15 cellular contexts compared by ENCODE assay signal in genomic region chr6:108651287-108651686, GRCh38.
DNase-seq lines count a peak whose midpoint lies in the region; ATAC-seq and TF ChIP-seq lines count a peak whose summit lies in the region.
"Had no signal": no experiment of that assay in that cellular context is flagged by ENCODE, and none has a peak within 500 bp of the region (broad histone marks: within the 10 kb centered on the region; RNA-seq: fewer than 3 reads in every experiment).

No MANE protein-coding gene starts in this region.

- intact Hi-C loops in right cardiac atrium (cut with DNase I) (loop anchor here (5.0 to 10.0 kb wide), 3 partner anchors 56 to 89 kb away; partner anchors contain the start of gene FOXO3 (in 3 of the 4)), cardiac septum (cut with DNase I) (no loop called here), prostate gland (cut with DNase I) (no loop called here), vagina (cut with DNase I) (loop anchor here (5.0 kb wide), 1 partner anchor 89 kb away; the partner anchor contains the start of gene FOXO3)

- no peaks in the 10 kb centered on the region for H3K9me3 ChIP-seq in right cardiac atrium (ENCODE audit: control insufficient read depth, low read length)
- no peaks in the 10 kb centered on the region for H3K9me3 ChIP-seq in prostate gland
- H3K9me3 ChIP-seq in vagina, result no peaks in the 10 kb centered on the region

- H3K36me3 ChIP-seq in prostate gland, result no peaks in the 10 kb centered on the region
- peaks cover 0 to 6% of the 10 kb centered on the region in 2 donors for H3K36me3 ChIP-seq in vagina

- TF ChIP-seq POLR2A in prostate gland (IDR thresholded peaks at IDR 0.05) (no peak), vagina (IDR thresholded peaks at IDR 0.05) (no peak)

- no peak for ATAC-seq in right cardiac atrium
- ATAC-seq: effector memory CD8-positive, alpha-beta T cell had no signal

- H3K27me3 ChIP-seq in right cardiac atrium (ENCODE audit: control insufficient read depth, insufficient read depth), result no peaks in the 10 kb centered on the region
- no peaks in the 10 kb centered on the region for H3K27me3 ChIP-seq in prostate gland (replicated peaks; ENCODE audit: insufficient read depth)
- no peaks in the 10 kb centered on the region for H3K27me3 ChIP-seq in vagina

- no peak for TF ChIP-seq CTCF in prostate gland (IDR thresholded peaks at IDR 0.05)
- TF ChIP-seq CTCF in vagina (IDR thresholded peaks at IDR 0.05), result no peak

- H3K4me3 ChIP-seq in right cardiac atrium (ENCODE audit: low read length), result no peak overlapping the region
- H3K4me3 ChIP-seq in prostate gland, result no peak overlapping the region
- no peak overlapping the region for H3K4me3 ChIP-seq in vagina

- H3K27ac ChIP-seq in right cardiac atrium (ENCODE audit: low read length) (peak overlapping the region; percentile 42), epithelial cell of prostate (peak overlapping the region; percentile 72), prostate gland (peak overlapping the region; percentile 73 to 75), vagina (peak overlapping the region; percentile 79)

- H3K4me1 ChIP-seq in right cardiac atrium (ENCODE audit: control insufficient read depth, insufficient read depth, low read length), result peaks cover 32% of the 10 kb centered on the region
- H3K4me1 ChIP-seq in prostate gland (replicated peaks), result peaks cover 44% of the 10 kb centered on the region
- peaks cover 89% of the 10 kb centered on the region for H3K4me1 ChIP-seq in vagina

- no peak for DNase-seq in right cardiac atrium
- DNase-seq in cardiac septum (ENCODE audit: low spot score), result no peak
- no peak for DNase-seq in epithelial cell of prostate (ENCODE audit: low read depth, low spot score)
- no peak for DNase-seq in prostate gland (ENCODE audit: low spot score)
- DNase-seq in vagina (ENCODE audit: extremely low spot score in 2 of 2), result no peak
- no peak for DNase-seq in stimulated activated CD4-positive, alpha-beta T cell treated with anti-CD3 and anti-CD28 coated beads, Interleukin-4, amount 100 ng/mL, for 1 hour
- no peak for DNase-seq in OCI-M2 (lab: John Stamatoyannopoulos, UW; ENCODE audit: unreplicated experiment)
- no peak for DNase-seq in stimulated activated CD4-positive, alpha-beta T cell treated with anti-CD3 and anti-CD28 coated beads, Interleukin-4, amount 100 ng/mL, for 4 hours
- DNase-seq: ACHN; activated CD4-positive, CD25-positive, alpha-beta regulatory T cell; DND-41; effector memory CD8-positive, alpha-beta T cell; glutamatergic neuron; NCI-H1048; NCI-H524 treated with DMSO at 0.1 percent for 48 hours had no signal

- WGBS in right cardiac atrium, result 47% methylated on average over 3 of the region's 3 CpGs
- WGBS in prostate gland, result 14% methylated on average over 3 of the region's 3 CpGs

Comparison
In these comparisons a context has a peak if more than half of its experiments do, and no peak if none do; other contexts are left out.
1. intact Hi-C loops: an anchor here in right cardiac atrium (5.0 to 10.0 kb wide) and vagina (5.0 kb wide); none called in cardiac septum and prostate gland.